In the genomic region with DNA sequence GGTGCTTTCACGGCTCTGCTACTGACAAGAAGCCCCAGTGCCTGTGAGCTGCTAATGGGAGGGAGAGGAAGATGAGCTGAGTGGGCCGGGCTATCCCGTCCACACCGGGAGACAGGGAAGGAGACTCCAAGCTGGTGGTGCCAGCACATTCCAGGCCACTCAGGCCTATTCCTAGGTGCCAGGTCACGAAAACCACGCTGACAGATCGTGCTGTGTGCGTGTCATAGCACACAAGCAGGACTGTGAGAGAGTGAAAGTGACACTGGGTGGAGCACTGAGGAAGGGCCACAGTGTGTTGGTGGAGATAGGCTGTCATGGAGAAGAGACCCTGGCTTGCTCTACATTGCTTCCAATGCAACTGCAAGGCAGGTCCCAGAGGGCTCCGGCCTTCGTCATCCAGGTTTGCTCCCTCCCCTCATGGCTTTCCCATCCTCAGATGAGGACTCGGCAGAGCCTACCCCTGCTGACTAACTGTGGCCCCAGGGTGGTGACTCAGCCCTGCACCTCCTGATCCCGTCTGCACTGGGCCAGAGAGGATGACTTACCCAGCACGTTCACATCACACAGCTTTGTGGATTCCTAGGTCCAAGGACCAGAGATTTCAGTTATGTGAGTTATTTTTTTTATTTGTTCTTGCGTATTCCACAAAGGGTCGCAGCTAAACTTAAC, we compare ENCODE assay signal across 11 cellular contexts.
A peak's percentile ranks its signal among the peaks of the same experiment; 100 is the strongest.
DNase-seq lines count a peak whose midpoint lies in the region; ATAC-seq, FAIRE-seq and TF ChIP-seq lines count a peak whose summit lies in the region.
"Had no signal": no experiment of that assay in that cellular context is flagged by ENCODE, and none has a peak within 500 bp of the region (broad histone marks: within the 10 kb centered on the region; RNA-seq: fewer than 3 reads in every experiment).

No MANE protein-coding gene starts in this region.

- H3K27me3 ChIP-seq in small intestine (ENCODE audit: control insufficient read depth in 2 of 2, insufficient read depth in 2 of 2, low read length in 2 of 2), result no peaks in the 10 kb centered on the region
- H3K27me3 ChIP-seq: testis had no signal

- FAIRE-seq in small intestine (lab: Jason Lieb, UNC), result no peak
- FAIRE-seq: GM18507 had no signal

- DNase-seq in H4 (ENCODE audit: low spot score) (peak; percentile 94), fibroblast of the conjunctiva (ENCODE audit: low read depth) (peak; percentile 78), small intestine (peak; percentile 66), NCI-H187 treated with DMSO at 0.1 percent for 48 hours (lab: John Stamatoyannopoulos, UW) (no peak)
- DNase-seq: activated effector memory CD4-positive, alpha-beta T cell treated with anti-CD3 and anti-CD28 coated beads, Interleukin-2, amount 50 U/mL, for 16 hours; NCI-H146; testis had no signal

- no peak overlapping the region for H3K4me3 ChIP-seq in small intestine (ENCODE audit: low read depth in 1 of 2, low read length in 2 of 2)
- H3K4me3 ChIP-seq: testis had no signal

- H3K4me1 ChIP-seq in small intestine (ENCODE audit: control insufficient read depth in 2 of 2, insufficient read depth in 1 of 2, low read depth in 1 of 2, low read length in 1 of 2), result peaks cover 5 to 14% of the 10 kb centered on the region in 2 donors

- no peaks in the 10 kb centered on the region for H3K36me3 ChIP-seq in small intestine (ENCODE audit: control insufficient read depth in 2 of 2, insufficient read depth in 2 of 2, low read length in 2 of 2)

- no peaks in the 10 kb centered on the region for H3K9me3 ChIP-seq in small intestine (ENCODE audit: control insufficient read depth, low read depth)
- H3K9me3 ChIP-seq: testis had no signal

- 72 to 83% (median 74%) methylated on average over 15 of the region's 15 CpGs for WGBS in small intestine, 3 donors

- peak overlapping the region in 1 of 2 donors; percentile 24 for H3K27ac ChIP-seq in small intestine (ENCODE audit: low read depth in 1 of 2, low read length in 1 of 2)

- ATAC-seq in SK-N-SH treated with all-trans-retinoic acid at 6 μM for 48 hours, result peak; percentile 83
- no peak for ATAC-seq in GM18873 (IDR thresholded peaks at IDR 0.05; ENCODE audit: low FRiP score, unreplicated experiment)
- no peak for ATAC-seq in HG02642 (IDR thresholded peaks at IDR 0.05; ENCODE audit: poor library complexity, unreplicated experiment)

TF ChIP-seq in SK-N-SH treated with all-trans-retinoic acid at 6 μM for 48 hours, 23 proteins besides CTCF, POLR2A, EP300 and RAD21:
- TF ChIP-seq ZFP30 (CRISPR knock-in tag; IDR thresholded peaks at IDR 0.05), result no peak
- no peak for TF ChIP-seq ZNF8 (CRISPR knock-in tag; IDR thresholded peaks at IDR 0.05)
- no peak for TF ChIP-seq GLIS3 (CRISPR knock-in tag; IDR thresholded peaks at IDR 0.05)
- TF ChIP-seq TOX (CRISPR knock-in tag; IDR thresholded peaks at IDR 0.05; ENCODE audit: borderline replicate concordance), result no peak
- no peak for TF ChIP-seq TCF4 (CRISPR knock-in tag; IDR thresholded peaks at IDR 0.05; ENCODE audit: borderline replicate concordance)
- TF ChIP-seq BACH2 (CRISPR knock-in tag; IDR thresholded peaks at IDR 0.05; ENCODE audit: borderline replicate concordance), result no peak
